ENCODE assay signal across 14 cellular contexts in the genomic region with DNA sequence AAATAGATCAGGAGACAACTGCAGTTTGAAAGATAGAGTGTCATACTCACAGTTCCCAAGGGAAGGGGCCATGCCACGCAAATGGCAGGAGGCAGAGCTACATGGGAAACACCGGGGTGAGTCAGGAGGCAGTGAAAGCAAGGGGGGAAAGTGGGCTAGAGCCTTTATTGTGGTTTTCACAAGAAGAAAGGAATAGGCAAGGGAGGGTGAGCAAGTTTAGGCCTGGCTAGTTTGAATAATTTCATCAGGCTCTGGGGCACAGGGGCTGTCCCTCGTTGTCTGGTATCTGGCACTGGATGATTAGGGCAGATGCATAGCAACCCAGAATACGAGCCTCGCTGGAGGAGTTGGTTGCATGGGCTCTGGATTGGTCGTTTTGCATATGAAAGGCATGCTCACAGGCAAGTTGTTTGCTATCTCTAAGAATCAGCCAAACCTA. TPM values are rescaled to one million over a fixed set of nuclear protein-coding genes. Genes with fewer than 3 reads are reported as not detected.
A peak's percentile ranks its signal among the peaks of the same experiment; 100 is the strongest.
DNase-seq lines count a peak whose midpoint lies in the region; ATAC-seq and TF ChIP-seq lines count a peak whose summit lies in the region.
"Had no signal": no experiment of that assay in that cellular context is flagged by ENCODE, and none has a peak within 500 bp of the region (broad histone marks: within the 10 kb centered on the region; RNA-seq: fewer than 3 reads in every experiment).

No MANE protein-coding gene starts in this region.

- H4K5ac ChIP-seq in H9 (ENCODE audit: insufficient read length, low read depth, low read length) = no peak overlapping the region

- H3K27ac ChIP-seq in H9 (ENCODE audit: insufficient read length, low read depth, low read length) (no peak overlapping the region), upper lobe of right lung (no peak overlapping the region)
- H3K27ac ChIP-seq: esophagus squamous epithelium, RWPE1 had no signal

- ATAC-seq in activated CD4-positive, CD25-positive, alpha-beta regulatory T cell treated with anti-CD3 and anti-CD28 coated beads, Interleukin-2, amount 50 U/mL, for 24 hours = peak; percentile 88 to 98
- ATAC-seq in left colon (no peak), upper lobe of right lung (no peak)

- H2BK5ac ChIP-seq in H9 (ENCODE audit: insufficient read length, low read length) = no peak overlapping the region

- no peak overlapping the region for H3K18ac ChIP-seq in H9 (ENCODE audit: insufficient read length, low read depth, low read length)

- H3K27me3 Mint-ChIP-seq in H9 (ENCODE audit: low read depth) = no peaks in the 10 kb centered on the region
- peaks cover 8% of the 10 kb centered on the region for H3K27me3 Mint-ChIP-seq in activated naive CD8-positive, alpha-beta T cell

- no peak overlapping the region for H2BK120ac ChIP-seq in H9 (ENCODE audit: low read depth, low read length, poor library complexity, severe bottlenecking)

- H3K36me3 Mint-ChIP-seq in H9 (ENCODE audit: insufficient read depth in 1 of 3, low read depth in 3 of 3) = no peaks in the 10 kb centered on the region
- no peaks in the 10 kb centered on the region for H3K36me3 Mint-ChIP-seq in activated naive CD8-positive, alpha-beta T cell
- H3K36me3 Mint-ChIP-seq: IgD-negative memory B cell had no signal

- H3K23me2 ChIP-seq in H9 (ENCODE audit: insufficient read length, low read depth, low read length, poor library complexity, severe bottlenecking) = no peaks in the 10 kb centered on the region

- H3K4me3 ChIP-seq in upper lobe of right lung = no peak overlapping the region
- H3K4me3 ChIP-seq: esophagus squamous epithelium had no signal

- H3K4me1 ChIP-seq in H9 (ENCODE audit: insufficient read depth, low read length) (peaks cover 2% of the 10 kb centered on the region), upper lobe of right lung (no peaks in the 10 kb centered on the region)
- H3K4me1 ChIP-seq: esophagus squamous epithelium had no signal

- no peak overlapping the region for H2AFZ ChIP-seq in H9 (ENCODE audit: low read length)

- H4K8ac ChIP-seq in H9 (replicated peaks; ENCODE audit: insufficient read length, low read depth, low read length) = no peak overlapping the region

- peak overlapping the region in 1 of 2 experiments; percentile 44; a peak in 3 of 5 replicates for H3K4me3 Mint-ChIP-seq in H9
- H3K4me3 Mint-ChIP-seq in activated naive CD8-positive, alpha-beta T cell = no peak overlapping the region
- H3K4me3 Mint-ChIP-seq: IgD-negative memory B cell had no signal

- no peaks in the 10 kb centered on the region for H3K79me2 ChIP-seq in H9 (ENCODE audit: insufficient read depth, low read length)

- no peak overlapping the region for H3K4ac ChIP-seq in H9 (ENCODE audit: low read depth, low read length)

- no peaks in the 10 kb centered on the region; a peak in 1 of 5 replicates for H3K9me3 Mint-ChIP-seq in H9
- no peaks in the 10 kb centered on the region for H3K9me3 Mint-ChIP-seq in activated naive CD8-positive, alpha-beta T cell (ENCODE audit: low read depth)
- H3K9me3 Mint-ChIP-seq: IgD-negative memory B cell had no signal

- H3T11ph ChIP-seq in H9 (ENCODE audit: low read length) = no peak overlapping the region

- intact Hi-C loops in left colon (cut with DNase I, micrococcal nuclease) (no loop called here), upper lobe of right lung (cut with DNase I) (no loop called here)

- H3K4me1 Mint-ChIP-seq in H9 = peaks cover 29 to 32% of the 10 kb centered on the region in 2 experiments
- peaks cover 9% of the 10 kb centered on the region for H3K4me1 Mint-ChIP-seq in activated naive CD8-positive, alpha-beta T cell (ENCODE audit: low read depth)

- H2BK12ac ChIP-seq in H9 (ENCODE audit: insufficient read length, low read depth, low read length) = no peak overlapping the region

- no peak overlapping the region for H3K56ac ChIP-seq in H9 (ENCODE audit: insufficient read length, low read depth, low read length)

- no peaks in the 10 kb centered on the region for H3K27me3 ChIP-seq in H9 (ENCODE audit: insufficient read depth, low read length)
- no peaks in the 10 kb centered on the region for H3K27me3 ChIP-seq in upper lobe of right lung

- H4K91ac ChIP-seq in H9 (ENCODE audit: insufficient read length, low read depth, low read length) = no peak overlapping the region

- peak overlapping the region; percentile 0 to 79 (median 64) for H3K27ac Mint-ChIP-seq in H9
- H3K27ac Mint-ChIP-seq in activated naive CD8-positive, alpha-beta T cell = peak overlapping the region; percentile 36

- no peak overlapping the region for H2AK5ac ChIP-seq in H9 (ENCODE audit: insufficient read length, low read length)

- TF ChIP-seq CTCF in H9 (conservative IDR thresholded peaks at IDR 0.05) (no peak), upper lobe of right lung (IDR thresholded peaks at IDR 0.05) (no peak)

- no peaks in the 10 kb centered on the region for H3K79me1 ChIP-seq in H9 (ENCODE audit: insufficient read depth, low read depth, low read length, poor library complexity, severe bottlenecking)

- no peak overlapping the region for H3K23ac ChIP-seq in H9 (ENCODE audit: insufficient read length, low read depth, low read length)

- H3K36me3 ChIP-seq in upper lobe of right lung = no peaks in the 10 kb centered on the region
- H3K36me3 ChIP-seq: esophagus squamous epithelium had no signal

- no peaks in the 10 kb centered on the region for H3K9me3 ChIP-seq in H9 (ENCODE audit: control insufficient read depth, low read depth, low read length)
- H3K9me3 ChIP-seq in upper lobe of right lung = no peaks in the 10 kb centered on the region
- H3K9me3 ChIP-seq: esophagus squamous epithelium had no signal

- no peak for DNase-seq in activated CD4-positive, CD25-positive, alpha-beta regulatory T cell (lab: John Stamatoyannopoulos, UW)
- DNase-seq in H9 (peak; percentile 70), COLO829 (ENCODE audit: low spot score) (no peak), left colon (no peak), upper lobe of right lung (no peak)
- peak; percentile 55 for DNase-seq in stimulated activated CD4-positive, alpha-beta T cell treated with anti-CD3 and anti-CD28 coated beads, Interleukin-4, amount 100 ng/mL, for 24 hours
- DNase-seq: EL, esophagus squamous epithelium, NCI-H2029 had no signal

- H3K9ac ChIP-seq in H9 (ENCODE audit: extremely low read depth, insufficient read length, low read length) = no peak overlapping the region

- no peak overlapping the region for H3K14ac ChIP-seq in H9 (ENCODE audit: insufficient read depth, low read length)

- H2BK15ac ChIP-seq in H9 (ENCODE audit: low read depth, low read length) = no peak overlapping the region

- H3K4me2 ChIP-seq in H9 (ENCODE audit: insufficient read depth, insufficient read length, low read length) = peak overlapping the region; percentile 6

- no peaks in the 10 kb centered on the region for H4K20me1 ChIP-seq in H9 (ENCODE audit: control insufficient read depth, insufficient read depth, insufficient read length)

- no CpG with 5 or more reads among the region's 6 CpGs for WGBS in H9 (ENCODE audit: extremely low coverage, insufficient read length, low lambda C conversion rate)

- no peak overlapping the region for H2BK20ac ChIP-seq in H9 (ENCODE audit: low read depth, low read length, poor library complexity, severe bottlenecking)

RNA-seq across cellular contexts. Expression of gene ITLN2, which starts 17.0 kb away (rescaled TPM):
- total RNA-seq in H9 (2021) (2.4 and 2.9 TPM in 2 replicates), left colon (not detected), upper lobe of right lung (44.1 TPM)
- total RNA-seq: esophagus squamous epithelium, kidney epithelial cell had no signal

RNA-seq across cellular contexts. Expression of gene F11R, which starts 49.3 kb away (rescaled TPM):
- 159 and 174 TPM in 2 replicates for total RNA-seq in H9 (2021)
- 100 to 1,000 TPM; 145 to 202 TPM for total RNA-seq in left colon
- total RNA-seq in upper lobe of right lung = 167 TPM

Comparison
In these comparisons a context has a peak if more than half of its experiments do, and no peak if none do; other contexts are left out.
1. ATAC-seq: peak in activated CD4-positive, CD25-positive, alpha-beta regulatory T cell treated with anti-CD3 and anti-CD28 coated beads, Interleukin-2, amount 50 U/mL, for 24 hours (2 of 2); none in left colon (single experiment) and upper lobe of right lung (single experiment).
2. DNase-seq: peak in H9 (single experiment) and stimulated activated CD4-positive, alpha-beta T cell treated with anti-CD3 and anti-CD28 coated beads, Interleukin-4, amount 100 ng/mL, for 24 hours (single experiment); none in activated CD4-positive, CD25-positive, alpha-beta regulatory T cell (0 of 4), COLO829 (single experiment), left colon (0 of 2) and upper lobe of right lung (single experiment).
3. RNA of gene ITLN2, which starts 17.0 kb away (total RNA-seq): 44.1 TPM in upper lobe of right lung (single experiment); 2.4 to 2.9 TPM in H9 and not detected in left colon; every median in the first group is over 10 times any median in the second.